26 cellular contexts compared by ENCODE assay signal in the genomic region with DNA sequence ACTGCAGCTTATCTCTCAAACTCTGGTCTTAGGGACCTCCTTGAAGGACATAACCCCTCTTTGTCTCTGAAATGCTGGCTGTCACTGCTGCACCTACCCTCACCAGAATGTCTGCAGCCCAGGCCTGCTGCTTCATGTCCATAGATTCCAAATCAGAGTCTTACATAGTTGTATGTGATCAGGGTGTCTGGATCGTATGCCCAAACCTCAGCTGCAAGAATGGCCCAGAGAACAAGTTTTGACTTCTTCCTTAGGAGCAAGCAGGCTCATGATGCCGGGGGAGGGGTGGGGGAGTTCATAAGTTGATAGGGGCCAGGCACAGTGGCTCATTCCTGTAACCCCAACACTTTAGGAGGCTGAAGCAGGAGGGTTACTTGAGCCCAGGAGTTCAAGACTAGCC.
"Had no signal": no experiment of that assay in that cellular context is flagged by ENCODE, and none has a peak within 500 bp of the region (broad histone marks: within the 10 kb centered on the region; RNA-seq: fewer than 3 reads in every experiment).

No MANE protein-coding gene starts in this region.

- H3K27me3 ChIP-seq: adrenal gland had no signal

- H3K27ac ChIP-seq: adrenal gland, KMS-11, SK-N-MC had no signal

- H3K9me3 ChIP-seq: adrenal gland had no signal

- H3K9me3 Mint-ChIP-seq: activated CD4-positive, alpha-beta memory T cell treated with anti-CD3 and anti-CD28 coated beads for 36 hours; activated CD4-positive, alpha-beta T cell treated with anti-CD3 and anti-CD28 coated beads, Interleukin-2, amount 10 ng/mL, durations not matched to agents 7 days and 5 days; activated naive CD8-positive, alpha-beta T cell treated with anti-CD3 and anti-CD28 coated beads, Interleukin-2, amount 10 ng/mL, durations not matched to agents 7 days and 5 days; activated T-cell treated with anti-CD3 and anti-CD28 coated beads, Interleukin-2, amount 50 U/mL, for 72 hours; activated T-helper 2 cell treated with anti-CD3 and anti-CD28 coated beads, Interferon-gamma antibody, Interleukin-2, Interleukin-4, amounts not matched to agents 10 μg/mL and 5 μg/mL and 100 μg/mL, durations not matched to agents 14 hours and 24 hours and 36 hours; T-cell had no signal

- H3K36me3 Mint-ChIP-seq: activated CD4-positive, alpha-beta memory T cell treated with anti-CD3 and anti-CD28 coated beads for 36 hours; activated naive CD8-positive, alpha-beta T cell treated with anti-CD3 and anti-CD28 coated beads, Interleukin-2, amount 10 ng/mL, durations not matched to agents 7 days and 5 days; T-cell had no signal

- H3K36me3 ChIP-seq: adrenal gland had no signal

- H3K4me3 ChIP-seq: adrenal gland, SK-N-MC had no signal

- H3K4me3 Mint-ChIP-seq: activated CD4-positive, alpha-beta memory T cell treated with anti-CD3 and anti-CD28 coated beads for 36 hours; activated CD4-positive, alpha-beta T cell treated with anti-CD3 and anti-CD28 coated beads, Interleukin-2, amount 10 ng/mL, durations not matched to agents 7 days and 5 days; activated naive CD8-positive, alpha-beta T cell treated with anti-CD3 and anti-CD28 coated beads, Interleukin-2, amount 10 ng/mL, durations not matched to agents 7 days and 5 days; activated T-cell treated with anti-CD3 and anti-CD28 coated beads, Interleukin-2, amount 50 U/mL, for 72 hours; T-cell had no signal

- H3K27ac Mint-ChIP-seq: activated CD4-positive, alpha-beta memory T cell treated with anti-CD3 and anti-CD28 coated beads for 36 hours; activated CD4-positive, alpha-beta T cell treated with anti-CD3 and anti-CD28 coated beads, Interleukin-2, amount 10 ng/mL, durations not matched to agents 7 days and 5 days; activated naive CD8-positive, alpha-beta T cell treated with anti-CD3 and anti-CD28 coated beads, Interleukin-2, amount 10 ng/mL, durations not matched to agents 7 days and 5 days; activated T-cell treated with anti-CD3 and anti-CD28 coated beads, Interleukin-2, amount 50 U/mL, for 72 hours; activated T-helper 2 cell treated with anti-CD3 and anti-CD28 coated beads, Interferon-gamma antibody, Interleukin-2, Interleukin-4, amounts not matched to agents 10 μg/mL and 5 μg/mL and 100 μg/mL, durations not matched to agents 14 hours and 24 hours and 36 hours; T-cell had no signal

- DNase-seq: activated CD4-positive, alpha-beta memory T cell treated with anti-CD3 and anti-CD28 coated beads for 36 hours; activated CD4-positive, alpha-beta T cell treated with anti-CD3 and anti-CD28 coated beads, Interleukin-2, amount 10 ng/mL, durations not matched to agents 7 days and 5 days; activated CD4-positive, CD25-positive, alpha-beta regulatory T cell; activated CD8-positive, alpha-beta memory T cell treated with anti-CD3 and anti-CD28 coated beads, Interleukin-2, amount 50 U/mL, for 4 hours; activated naive CD4-positive, alpha-beta T cell treated with anti-CD3 and anti-CD28 coated beads, Interleukin-2, amount 50 U/mL, for 16 hours; activated naive CD8-positive, alpha-beta T cell treated with anti-CD3 and anti-CD28 coated beads, Interleukin-2, amount 10 ng/mL, durations not matched to agents 7 days and 5 days; activated T-cell treated with anti-CD3 and anti-CD28 coated beads, Interleukin-2, amount 50 U/mL, for 72 hours; adrenal gland; anterior cingulate cortex; NCI-H1092 treated with DMSO at 0.1 percent for 48 hours; NCI-H1417 treated with DMSO at 0.1 percent for 48 hours; NCI-H1694; NCI-H2029; NCI-H2107; NCI-H2171 treated with DMSO at 0.1 percent for 48 hours; NCI-H345; NCI-H510A; NCI-H526 treated with DMSO at 0.1 percent for 48 hours; NCI-H82; T-cell; T-helper 2 cell; T1000 had no signal

- H3K9ac ChIP-seq: KMS-11 had no signal

- H3K4me2 ChIP-seq: KMS-11 had no signal

- ATAC-seq: activated T-cell treated with anti-CD3 and anti-CD28 coated beads, Interleukin-2, amount 50 U/mL, for 72 hours; Right ventricle myocardium inferior; T-cell had no signal
